32 cellular contexts compared by ENCODE assay signal in genomic region chr1:197632651-197633050, GRCh38.
A peak's percentile ranks its signal among the peaks of the same experiment; 100 is the strongest.
DNase-seq lines count a peak whose midpoint lies in the region; ATAC-seq, FAIRE-seq and TF ChIP-seq lines count a peak whose summit lies in the region.
"Had no signal": no experiment of that assay in that cellular context is flagged by ENCODE, and none has a peak within 500 bp of the region (broad histone marks: within the 10 kb centered on the region; RNA-seq: fewer than 3 reads in every experiment).

No MANE protein-coding gene starts in this region.

- ATAC-seq in GM18867 (IDR thresholded peaks at IDR 0.05; ENCODE audit: unreplicated experiment) (peak; percentile 61), GM12878 (peak; percentile 44; the same call in 2 of the 3 replicates), left cardiac atrium (no peak)
- ATAC-seq: activated naive CD4-positive, alpha-beta T cell treated with anti-CD3 and anti-CD28 coated beads, Interleukin-2, amount 50 U/mL, for 72 hours; heart left ventricle; HepG2; right cardiac atrium had no signal

- no peak overlapping the region for H3K9ac ChIP-seq in GM12878 (ENCODE audit: control insufficient read depth, insufficient read depth, low read length)
- H3K9ac ChIP-seq: GM23248 had no signal

- H4K20me1 ChIP-seq in GM12878 (ENCODE audit: control insufficient read depth, insufficient read depth), result no peaks in the 10 kb centered on the region

- no peaks in the 10 kb centered on the region for H3K79me2 ChIP-seq in GM12878 (ENCODE audit: control insufficient read depth, insufficient read depth, low read length)

- 0% methylated on average over 1 of the region's 1 CpG for WGBS in GM12878 (ENCODE audit: insufficient coverage, insufficient replicate concordance, low lambda C conversion rate, missing lambda C conversion rate)

- H3K27ac ChIP-seq in GM12878 (ENCODE audit: control insufficient read depth, insufficient read depth), result no peak overlapping the region
- H3K27ac ChIP-seq: esophagus muscularis mucosa, GM23248, heart left ventricle, neutrophil, SK-N-MC, thoracic aorta had no signal

- intact Hi-C loops in GM12878 (cut with micrococcal nuclease; ENCODE audit: unreplicated experiment) (no loop called here), left cardiac atrium (cut with DNase I) (no loop called here)

- no peak for FAIRE-seq in GM12878 (lab: Jason Lieb, UNC)
- FAIRE-seq: HepG2, kidney had no signal

- POLR2A ChIA-PET in GM12878 (lab: Charles Lee), result no interaction called here

- TF ChIP-seq CTCF in GM12878 (IDR thresholded peaks at IDR 0.05 in 2 of 3, conservative IDR thresholded peaks at IDR 0.05 in 1 of 3; ENCODE audit: control insufficient read depth in 2 of 3, extremely low read depth in 1 of 3, insufficient read depth in 1 of 3, low read depth in 3 of 3, low read length in 3 of 3), result no peak

- H3K9me3 ChIP-seq in GM12878 (replicated peaks; ENCODE audit: control insufficient read depth, insufficient read depth, low read length), result no peaks in the 10 kb centered on the region; the same call in 2 of the 3 replicates
- H3K9me3 ChIP-seq: BE2C, neutrophil, thoracic aorta had no signal

- SMC1A ChIA-PET in GM12878 (lab: Charles Lee; ENCODE audit: uncharacterized antibody, unreplicated experiment), result interaction anchor here (0.9 kb wide), 1 partner anchor 17 kb away, joined by 3 read pairs; no protein-coding TSS in a partner anchor

- no peak overlapping the region for H2AFZ ChIP-seq in GM12878 (ENCODE audit: control insufficient read depth, low read depth, low read length)
- H2AFZ ChIP-seq: GM23248 had no signal

- DNase-seq in Kasumi-1 (lab: John Stamatoyannopoulos, UW) (peak; percentile 49 to 52), OCI-M1 (lab: John Stamatoyannopoulos, UW) (peak; percentile 45), GM12878 (ENCODE audit: low read depth, low spot score) (no peak), mesenteric fat pad (ENCODE audit: low spot score) (no peak), NCI-H1048 (lab: John Stamatoyannopoulos, UW) (no peak), left cardiac atrium (no peak)
- DNase-seq: activated CD4-positive, alpha-beta T cell treated with anti-CD3 and anti-CD28 coated beads, Interleukin-2, amount 10 ng/mL, durations not matched to agents 7 days and 5 days; activated effector memory CD4-positive, alpha-beta T cell treated with Interleukin-2 at 50 U/mL for 16 hours; activated T-cell treated with anti-CD3 and anti-CD28 coated beads, Interleukin-2, amount 50 U/mL, for 1 hour; BE2C; CD8-positive, alpha-beta memory T cell; DMS 273 treated with DMSO at 0.1 percent for 48 hours; EL; foreskin fibroblast; GM23248; heart left ventricle; kidney; midbrain; naive thymus-derived CD4-positive, alpha-beta T cell; NCI-H1417; NCI-H2029; NCI-H526; right cardiac atrium; stimulated activated CD4-positive, alpha-beta T cell treated with anti-CD3 and anti-CD28 coated beads, Interleukin-1b, Interleukin-23, amount 100 ng/mL, for 48 hours; stimulated activated CD8-positive, alpha-beta memory T cell treated with anti-CD3 and anti-CD28 coated beads, Interleukin-4, amount 100 ng/mL, for 48 hours had no signal

- no peaks in the 10 kb centered on the region for H3K36me3 ChIP-seq in GM12878 (ENCODE audit: control insufficient read depth in 2 of 2, insufficient read depth in 2 of 2, low read length in 1 of 2)
- H3K36me3 ChIP-seq: BE2C, neutrophil had no signal

- RAD21 ChIA-PET in GM12878 (lab: Charles Lee; ENCODE audit: unreplicated experiment), result no interaction called here

- TF ChIP-seq EP300 in GM12878 (IDR thresholded peaks at IDR 0.05; ENCODE audit: borderline replicate concordance in 1 of 2, control insufficient read depth in 1 of 2, low read depth in 2 of 2, low read length in 2 of 2), result no peak

- BruUV-seq in GM12878 (replicated peaks; lab: Mats Ljungman, UMichigan), result no TSS peak

- CTCF ChIA-PET in GM12878 (lab: Yijun Ruan, JAX), result no interaction called here

- H3K27me3 ChIP-seq in GM12878 (replicated peaks in 1 of 2; ENCODE audit: control insufficient read depth in 2 of 2, insufficient read depth in 2 of 2, low read length in 1 of 2), result no peaks in the 10 kb centered on the region
- H3K27me3 ChIP-seq: BE2C, esophagus muscularis mucosa, heart left ventricle, neutrophil had no signal

- no peak overlapping the region for H3K4me2 ChIP-seq in GM12878 (ENCODE audit: control insufficient read depth, insufficient read depth)

- no peaks in the 10 kb centered on the region for H3K4me1 ChIP-seq in GM12878 (ENCODE audit: control insufficient read depth, insufficient read depth, low read length)
- H3K4me1 ChIP-seq: esophagus muscularis mucosa had no signal

- in situ Hi-C loops in GM12878 (cut with MboI), result no loop called here

- TF ChIP-seq RAD21 in GM12878 (IDR thresholded peaks at IDR 0.05; ENCODE audit: insufficient read depth, low read depth, low read length), result no peak

- TF ChIP-seq POLR2A in GM12878 (IDR thresholded peaks at IDR 0.05; ENCODE audit: low read depth, low read length), result no peak

- H3K4me3 ChIP-seq in GM12878, result no peak overlapping the region
- H3K4me3 ChIP-seq: esophagus muscularis mucosa, GM23248, heart left ventricle, SK-N-MC, thoracic aorta had no signal

TF ChIP-seq in GM12878, 131 proteins besides CTCF, POLR2A, EP300 and RAD21:
- no peak for TF ChIP-seq POLR2AphosphoS5 (IDR thresholded peaks at IDR 0.05; ENCODE audit: low read length)
- no peak for TF ChIP-seq ZBTB4 (CRISPR knock-in tag; IDR thresholded peaks at IDR 0.05)
- no peak for TF ChIP-seq NFIC (IDR thresholded peaks at IDR 0.05; ENCODE audit: low read depth, low read length)
- no peak for TF ChIP-seq MTA2 (IDR thresholded peaks at IDR 0.05; ENCODE audit: low read depth)
- no peak for TF ChIP-seq NR2F1 (conservative IDR thresholded peaks at IDR 0.05)
- TF ChIP-seq ATF7 (IDR thresholded peaks at IDR 0.05; ENCODE audit: low read depth), result no peak
- TF ChIP-seq SMAD5 (IDR thresholded peaks at IDR 0.05; ENCODE audit: low read depth), result no peak

Comparison
In these comparisons a context has a peak if more than half of its experiments do, and no peak if none do; other contexts are left out.
1. ATAC-seq: peak in GM18867 (single experiment) and GM12878 (single experiment); none in left cardiac atrium (0 of 2).
2. DNase-seq: peak in Kasumi-1 (2 of 2) and OCI-M1 (single experiment); none in GM12878 (single experiment), mesenteric fat pad (single experiment), NCI-H1048 (single experiment) and left cardiac atrium (single experiment).